In genomic region chr6:56551409-56552120, GRCh38 we compare ENCODE assay signal across 19 cellular contexts.
DNase-seq lines count a peak whose midpoint lies in the region; ATAC-seq, FAIRE-seq and TF ChIP-seq lines count a peak whose summit lies in the region.
"Had no signal": no experiment of that assay in that cellular context is flagged by ENCODE, and none has a peak within 500 bp of the region (broad histone marks: within the 10 kb centered on the region; RNA-seq: fewer than 3 reads in every experiment).

No MANE protein-coding gene starts in this region.

- H3K36me3 ChIP-seq in SK-N-SH (replicated peaks in 1 of 2; ENCODE audit: control insufficient read depth in 1 of 2, insufficient read depth in 2 of 2, low read length in 1 of 2) (peaks cover 35 to 54% of the 10 kb centered on the region in 2 experiments), HepG2 (replicated peaks in 1 of 2; ENCODE audit: control insufficient read depth in 1 of 2, insufficient read depth in 2 of 2, low read length in 2 of 2) (peaks cover 6 to 7% of the 10 kb centered on the region in 2 experiments; a peak in 4 of 5 replicates), thoracic aorta (no peaks in the 10 kb centered on the region)

- POLR2A ChIA-PET in SK-N-SH (lab: Yijun Ruan, JAX) (no interaction called here), HepG2 (lab: Yijun Ruan, JAX) (no interaction called here)

- H3K27ac Mint-ChIP-seq in HFFc6 (peak overlapping the region; percentile 68), nephron progenitor cell (no peak overlapping the region)
- H3K27ac Mint-ChIP-seq: activated B cell treated with CpG ODN at 0.5 μM for 24 hours, B cell, endodermal cell had no signal

- H3K9me3 ChIP-seq in SK-N-SH (no peaks in the 10 kb centered on the region), HepG2 (ENCODE audit: low read length) (no peaks in the 10 kb centered on the region), thoracic aorta (no peaks in the 10 kb centered on the region)
- H3K9me3 ChIP-seq: mucosa of descending colon had no signal

- no peak overlapping the region for H3K9ac ChIP-seq in SK-N-SH
- no peak overlapping the region for H3K9ac ChIP-seq in HepG2 (ENCODE audit: insufficient read depth, low read depth, low read length)

- H3K4me3 Mint-ChIP-seq in HFFc6, result peak overlapping the region; percentile 41; the same call in 1 of the 2 replicates
- no peak overlapping the region for H3K4me3 Mint-ChIP-seq in nephron progenitor cell
- H3K4me3 Mint-ChIP-seq: activated B cell treated with CpG ODN at 0.5 μM for 24 hours; B cell; central memory CD8-positive, alpha-beta T cell; endodermal cell had no signal

- H3K27me3 Mint-ChIP-seq in HFFc6 (ENCODE audit: insufficient read depth) (peaks cover 14% of the 10 kb centered on the region), nephron progenitor cell (ENCODE audit: low read depth, poor library complexity) (no peaks in the 10 kb centered on the region)
- H3K27me3 Mint-ChIP-seq: B cell; central memory CD8-positive, alpha-beta T cell had no signal

- BruUV-seq in HepG2 (replicated peaks; lab: Mats Ljungman, UMichigan), result no TSS peak

- H2AFZ ChIP-seq in SK-N-SH (ENCODE audit: low read depth), result no peak overlapping the region
- no peak overlapping the region for H2AFZ ChIP-seq in HepG2 (ENCODE audit: low read length)

- H3K9me2 ChIP-seq in SK-N-SH, result no peaks in the 10 kb centered on the region

- no peak for TF ChIP-seq POLR2A in HepG2 (IDR thresholded peaks at IDR 0.05; ENCODE audit: insufficient read depth in 1 of 2, low read depth in 2 of 2, low read length in 2 of 2)

- TF ChIP-seq CTCF in HFFc6 (IDR thresholded peaks at IDR 0.05), result no peak
- TF ChIP-seq CTCF in SK-N-SH (IDR thresholded peaks at IDR 0.05), result no peak
- TF ChIP-seq CTCF in HepG2 (CRISPR knock-in tag; IDR thresholded peaks at IDR 0.05), result no peak
- no peak for TF ChIP-seq CTCF in thoracic aorta (IDR thresholded peaks at IDR 0.05)
- TF ChIP-seq CTCF in nephron progenitor cell (IDR thresholded peaks at IDR 0.05), result no peak

- FAIRE-seq in HepG2 (lab: Jason Lieb, UNC), result no peak
- FAIRE-seq: H1 had no signal

- ATAC-seq in HepG2, result no peak; the same call in 2 of the 3 replicates
- ATAC-seq in thoracic aorta (ENCODE audit: insufficient number of reproducible peaks, low FRiP score, low read depth), result no peak
- ATAC-seq in HG02938 (IDR thresholded peaks at IDR 0.05; ENCODE audit: unreplicated experiment), result no peak
- ATAC-seq: mucosa of descending colon had no signal

- peak overlapping the region; percentile 60 to 76; a peak in 3 of 4 replicates for H3K27ac ChIP-seq in SK-N-SH (ENCODE audit: low read depth in 2 of 2, low read length in 1 of 2)
- no peak overlapping the region for H3K27ac ChIP-seq in HepG2 (ENCODE audit: extremely low read length, insufficient read depth, low read length)
- H3K27ac ChIP-seq in thoracic aorta, result peak overlapping the region; percentile 9 to 38

- H3F3A ChIP-seq in SK-N-SH (replicated peaks; ENCODE audit: insufficient read depth), result peaks cover 31% of the 10 kb centered on the region

- H3K4me1 ChIP-seq in SK-N-SH (ENCODE audit: control insufficient read depth in 1 of 2, insufficient read depth in 2 of 2, low read depth in 1 of 2, low read length in 1 of 2) (peaks cover 22 to 29% of the 10 kb centered on the region in 2 experiments; a peak in 3 of 4 replicates), HepG2 (ENCODE audit: insufficient read depth, low read length) (peaks cover 17% of the 10 kb centered on the region), thoracic aorta (ENCODE audit: control insufficient read depth in 1 of 2, low read depth in 2 of 2) (peaks cover 36 to 67% of the 10 kb centered on the region in 2 donors)

- H3K4me3 ChIP-seq in SK-N-SH (ENCODE audit: low read depth in 2 of 2, low read length in 1 of 2) (no peak overlapping the region), HepG2 (replicated peaks in 1 of 3; ENCODE audit: insufficient read depth in 1 of 3, low read depth in 2 of 3, low read length in 3 of 3) (no peak overlapping the region), thoracic aorta (no peak overlapping the region)
- H3K4me3 ChIP-seq: mucosa of descending colon had no signal

- WGBS in SK-N-SH (ENCODE audit: low lambda C conversion rate), result 70% methylated on average over 3 of the region's 3 CpGs
- WGBS in HepG2 (ENCODE audit: low lambda C conversion rate), result 85% methylated on average over 3 of the region's 3 CpGs

- H3K36me3 Mint-ChIP-seq in HFFc6 (ENCODE audit: low read depth), result peaks cover 47% of the 10 kb centered on the region
- H3K36me3 Mint-ChIP-seq in nephron progenitor cell (ENCODE audit: low read depth), result peaks cover 10% of the 10 kb centered on the region

- H3K4me1 Mint-ChIP-seq in HFFc6 (ENCODE audit: low read depth), result peaks cover 82% of the 10 kb centered on the region
- H3K4me1 Mint-ChIP-seq in nephron progenitor cell, result peaks cover 5% of the 10 kb centered on the region
- H3K4me1 Mint-ChIP-seq: activated B cell treated with CpG ODN at 0.5 μM for 24 hours; B cell; central memory CD8-positive, alpha-beta T cell had no signal

- in situ Hi-C loops in HepG2 (cut with HindIII; ENCODE audit: extremely low pct_ligation_motif_present, low pct_unique_long_range_greater_than_20kb), result no loop called here

- H4K20me1 ChIP-seq in SK-N-SH (ENCODE audit: insufficient read depth) (peaks cover 22% of the 10 kb centered on the region; the same call in 1 of the 2 replicates), HepG2 (ENCODE audit: insufficient read depth, low read length) (no peaks in the 10 kb centered on the region)

- H3K4me2 ChIP-seq in SK-N-SH (no peak overlapping the region), HepG2 (ENCODE audit: low read depth, low read length) (no peak overlapping the region)

- no peak for DNase-seq in HFFc6
- peak; percentile 48 for DNase-seq in SK-N-SH
- peak; percentile 31 for DNase-seq in HepG2 (ENCODE audit: low spot score)
- DNase-seq in thoracic aorta (ENCODE audit: low spot score), result no peak
- no peak for DNase-seq in NCI-H2107 (lab: John Stamatoyannopoulos, UW)
- no peak for DNase-seq in nephron progenitor cell
- DNase-seq: activated B cell treated with CpG ODN at 0.5 μM for 24 hours; endodermal cell; hypothalamus; kidney glomerular epithelial cell; mucosa of descending colon; NCI-H1417 treated with DMSO at 0.1 percent for 48 hours; Right ventricle myocardium superior; stimulated activated CD4-positive, alpha-beta T cell treated with anti-CD3 and anti-CD28 coated beads, Interleukin-2, amount 100 ng/mL, for 24 hours; T-helper 2 cell had no signal

- H3K79me2 ChIP-seq in SK-N-SH (ENCODE audit: insufficient read depth), result peaks cover 56% of the 10 kb centered on the region
- H3K79me2 ChIP-seq in HepG2 (ENCODE audit: insufficient read depth, low read length), result no peaks in the 10 kb centered on the region

- TF ChIP-seq RAD21 in SK-N-SH (IDR thresholded peaks at IDR 0.05; ENCODE audit: low read length), result 0 out of 2 replicates have a peak, but pooled peaks have one; percentile 4
- TF ChIP-seq RAD21 in HepG2 (CRISPR knock-in tag; IDR thresholded peaks at IDR 0.05), result no peak

- H3K27me3 ChIP-seq in SK-N-SH (ENCODE audit: insufficient read depth), result no peaks in the 10 kb centered on the region
- H3K27me3 ChIP-seq in HepG2 (ENCODE audit: control insufficient read depth in 1 of 2, insufficient read depth in 2 of 2, low read length in 2 of 2), result no peaks in the 10 kb centered on the region
- H3K27me3 ChIP-seq in thoracic aorta (replicated peaks; ENCODE audit: insufficient read depth), result no peaks in the 10 kb centered on the region

- CTCF ChIA-PET in SK-N-SH (lab: Yijun Ruan, JAX) (interaction anchor here (0.8 to 4.9 kb wide), 8 partner anchors 9 to 182 kb away, joined by 3 to 53 read pairs (median 6); no protein-coding TSS in a partner anchor), HepG2 (lab: Yijun Ruan, JAX; ENCODE audit: low intra/inter-chr PET ratio, low total read pairs) (no interaction called here)

- TF ChIP-seq EP300 in SK-N-SH (IDR thresholded peaks at IDR 0.05; ENCODE audit: borderline replicate concordance in 1 of 2, low read depth in 1 of 2, low read length in 1 of 2) (peak in 1 of 2 experiments; percentile 39; a peak in 1 of 4 replicates), HepG2 (IDR thresholded peaks at IDR 0.05; ENCODE audit: low read depth in 2 of 2, low read length in 2 of 2) (no peak), HepG2 (CRISPR knock-in tag; IDR thresholded peaks at IDR 0.05; ENCODE audit: borderline replicate concordance) (no peak)

- no peaks in the 10 kb centered on the region for H3K9me3 Mint-ChIP-seq in HFFc6
- no peaks in the 10 kb centered on the region for H3K9me3 Mint-ChIP-seq in nephron progenitor cell
- H3K9me3 Mint-ChIP-seq: activated B cell treated with CpG ODN at 0.5 μM for 24 hours; central memory CD8-positive, alpha-beta T cell; endodermal cell had no signal

- intact Hi-C loops in HepG2 (cut with micrococcal nuclease; ENCODE audit: unreplicated experiment), result no loop called here

TF ChIP-seq in SK-N-SH, 30 proteins besides CTCF, POLR2A, EP300 and RAD21:
- TF ChIP-seq RCOR1 (IDR thresholded peaks at IDR 0.05; ENCODE audit: low read length), result no peak
- no peak for TF ChIP-seq SMC3 (IDR thresholded peaks at IDR 0.05; ENCODE audit: low read depth, low read length)
- TF ChIP-seq FOSL2 (IDR thresholded peaks at IDR 0.05; ENCODE audit: borderline replicate concordance, low read depth), result no peak
- peak; percentile 58 for TF ChIP-seq NFIC (IDR thresholded peaks at IDR 0.05; ENCODE audit: borderline replicate concordance)
- peak; percentile 32 for TF ChIP-seq TCF12 (IDR thresholded peaks at IDR 0.05)
- TF ChIP-seq GATA2 (CRISPR knock-in tag; IDR thresholded peaks at IDR 0.05), result peak; percentile 68
TF ChIP-seq in SK-N-SH: peak in this region for 3.

TF ChIP-seq in HepG2, 621 proteins besides CTCF, POLR2A, EP300 and RAD21 (continues in another document):
- TF ChIP-seq ZMYM4 (CRISPR knock-in tag; IDR thresholded peaks at IDR 0.05) (0 out of 2 replicates have a peak, but pooled peaks have one; percentile 23), NFIC (IDR thresholded peaks at IDR 0.05; ENCODE audit: low read length) (0 out of 2 replicates have a peak, but pooled peaks have one; percentile 25), ZNF781 (CRISPR knock-in tag; IDR thresholded peaks at IDR 0.05; ENCODE audit: borderline replicate concordance, not compliant biosample characterization) (no peak), ZNF83 (CRISPR knock-in tag; IDR thresholded peaks at IDR 0.05; ENCODE audit: borderline replicate concordance) (no peak), HNF4A (CRISPR knock-in tag; IDR thresholded peaks at IDR 0.05) (peak; percentile 33; the same call in 1 of the 2 replicates), ZNF562 (CRISPR knock-in tag; IDR thresholded peaks at IDR 0.05; ENCODE audit: borderline replicate concordance) (no peak)

Comparison
In these comparisons a context has a peak if more than half of its experiments do, and no peak if none do; other contexts are left out.
1. DNase-seq: peak in SK-N-SH (single experiment) and HepG2 (single experiment); none in HFFc6 (single experiment), thoracic aorta (single experiment), NCI-H2107 (single experiment) and nephron progenitor cell (single experiment).